In genomic region chr7:45768516-45769394, GRCh38 we compare ENCODE assay signal across 8 cellular contexts.
DNase-seq lines count a peak whose midpoint lies in the region; ATAC-seq and TF ChIP-seq lines count a peak whose summit lies in the region.
"Not testable (repeated sequence)": the region's sequence is repeated elsewhere in the genome, so short reads cannot be mapped to it uniquely, and the experiment has no call there.

No MANE protein-coding gene starts in this region.

- H3K27me3 Mint-ChIP-seq in activated T-helper 2 cell treated with anti-CD3 and anti-CD28 coated beads, Interferon-gamma antibody, Interleukin-2, Interleukin-4, amounts not matched to agents 10 μg/mL and 5 μg/mL and 100 μg/mL, durations not matched to agents 14 hours and 24 hours and 36 hours (ENCODE audit: low read depth); natural killer cell (ENCODE audit: low read depth in 2 of 2): not testable (repeated sequence)

- H3K27ac Mint-ChIP-seq in activated T-helper 2 cell treated with anti-CD3 and anti-CD28 coated beads, Interferon-gamma antibody, Interleukin-2, Interleukin-4, amounts not matched to agents 10 μg/mL and 5 μg/mL and 100 μg/mL, durations not matched to agents 14 hours and 24 hours and 36 hours: peak overlapping the region; percentile 97
- peak overlapping the region; percentile 93 to 98 for H3K27ac Mint-ChIP-seq in natural killer cell

- DNase-seq in EH (ENCODE audit: low read depth): peak; percentile 97
- peak; percentile 93 for DNase-seq in GOT3 (lab: John Stamatoyannopoulos, UW)
- DNase-seq in LHCN-M2 (ENCODE audit: low read depth): peak; percentile 98
- peak; percentile 99 for DNase-seq in RPMI7951 (ENCODE audit: low read depth)
- DNase-seq in activated T-helper 2 cell treated with anti-CD3 and anti-CD28 coated beads, Interferon-gamma antibody, Interleukin-2, Interleukin-4, amounts not matched to agents 10 μg/mL and 5 μg/mL and 100 μg/mL, durations not matched to agents 14 hours and 24 hours and 36 hours (ENCODE audit: low spot score): peak; percentile 97
- peak; percentile 97 for DNase-seq in fibroblast of peridontal ligament (ENCODE audit: extremely low read depth)
- DNase-seq in natural killer cell: peak; percentile 99
- peak; percentile 92 to 96 (median 94) for DNase-seq in stimulated activated naive CD4-positive, alpha-beta T cell (lab: John Stamatoyannopoulos, UW)

- TF ChIP-seq CTCF in natural killer cell (IDR thresholded peaks at IDR 0.05): peak; percentile 15

- ATAC-seq in natural killer cell: peak; percentile 97 to 100 (median 97)

- H3K36me3 Mint-ChIP-seq in activated T-helper 2 cell treated with anti-CD3 and anti-CD28 coated beads, Interferon-gamma antibody, Interleukin-2, Interleukin-4, amounts not matched to agents 10 μg/mL and 5 μg/mL and 100 μg/mL, durations not matched to agents 14 hours and 24 hours and 36 hours (ENCODE audit: low read depth); natural killer cell: not testable (repeated sequence)

- intact Hi-C loops in activated T-helper 2 cell treated with anti-CD3 and anti-CD28 coated beads, Interferon-gamma antibody, Interleukin-2, Interleukin-4, amounts not matched to agents 10 μg/mL and 5 μg/mL and 100 μg/mL, durations not matched to agents 14 hours and 24 hours and 36 hours (cut with micrococcal nuclease); natural killer cell (cut with micrococcal nuclease): not testable (repeated sequence)

- peak overlapping the region; percentile 91 for H3K4me3 Mint-ChIP-seq in activated T-helper 2 cell treated with anti-CD3 and anti-CD28 coated beads, Interferon-gamma antibody, Interleukin-2, Interleukin-4, amounts not matched to agents 10 μg/mL and 5 μg/mL and 100 μg/mL, durations not matched to agents 14 hours and 24 hours and 36 hours (ENCODE audit: low read depth)
- H3K4me3 Mint-ChIP-seq in natural killer cell: peak overlapping the region; percentile 90

- H3K4me1 Mint-ChIP-seq in activated T-helper 2 cell treated with anti-CD3 and anti-CD28 coated beads, Interferon-gamma antibody, Interleukin-2, Interleukin-4, amounts not matched to agents 10 μg/mL and 5 μg/mL and 100 μg/mL, durations not matched to agents 14 hours and 24 hours and 36 hours (ENCODE audit: low read depth); natural killer cell: not testable (repeated sequence)

- not testable (repeated sequence) for H3K9me3 Mint-ChIP-seq in activated T-helper 2 cell treated with anti-CD3 and anti-CD28 coated beads, Interferon-gamma antibody, Interleukin-2, Interleukin-4, amounts not matched to agents 10 μg/mL and 5 μg/mL and 100 μg/mL, durations not matched to agents 14 hours and 24 hours and 36 hours; natural killer cell

Comparison
In these comparisons a context has a peak if more than half of its experiments do, and no peak if none do; other contexts are left out.
1. Peak in every context shown above with its lines: DNase-seq and ATAC-seq.